In genomic region chr2:91839904-91840868, GRCh38 we compare ENCODE assay signal across 25 cellular contexts.
A peak's percentile ranks its signal among the peaks of the same experiment; 100 is the strongest.
DNase-seq lines count a peak whose midpoint lies in the region; ATAC-seq, FAIRE-seq and TF ChIP-seq lines count a peak whose summit lies in the region.
"Had no signal": no experiment of that assay in that cellular context is flagged by ENCODE, and none has a peak within 500 bp of the region (broad histone marks: within the 10 kb centered on the region; RNA-seq: fewer than 3 reads in every experiment).

No MANE protein-coding gene starts in this region.

- no peak for TF ChIP-seq CTCF in heart left ventricle (IDR thresholded peaks at IDR 0.05)
- TF ChIP-seq CTCF in endothelial cell of umbilical vein (IDR thresholded peaks at IDR 0.05; ENCODE audit: extremely low read depth in 1 of 2, insufficient read depth in 1 of 2, low read depth in 1 of 2, low read length in 2 of 2), result no peak
- TF ChIP-seq CTCF in psoas muscle (IDR thresholded peaks at IDR 0.05), result no peak
- no peak for TF ChIP-seq CTCF in endothelial cell (IDR thresholded peaks at IDR 0.05; ENCODE audit: unreplicated experiment)
- TF ChIP-seq CTCF in brain microvascular endothelial cell (IDR thresholded peaks at IDR 0.05; ENCODE audit: low read depth, low read length, missing control alignments), result no peak

- TF ChIP-seq POLR2A in heart left ventricle (IDR thresholded peaks at IDR 0.05) (no peak), endothelial cell of umbilical vein (IDR thresholded peaks at IDR 0.05; ENCODE audit: low read depth, low read length) (no peak)

- no peak overlapping the region for H2AFZ ChIP-seq in endothelial cell of umbilical vein (ENCODE audit: low read depth, low read length)

- no peak overlapping the region for H3K4me3 Mint-ChIP-seq in endothelial cell (ENCODE audit: unreplicated experiment)
- H3K4me3 Mint-ChIP-seq: activated naive CD8-positive, alpha-beta T cell; mesothelial cell of epicardium; WTC11 had no signal

- POLR2A ChIA-PET in endothelial cell of umbilical vein (lab: Charles Lee), result no interaction called here

- intact Hi-C loops in right cardiac atrium (cut with DNase I) (no loop called here), heart left ventricle (cut with DNase I) (no loop called here), endothelial cell of umbilical vein (cut with micrococcal nuclease) (no loop called here), psoas muscle (cut with DNase I) (no loop called here)

- H3K9me1 ChIP-seq in endothelial cell of umbilical vein (replicated peaks; ENCODE audit: control insufficient read depth, extremely low read depth, insufficient read depth, low read length), result no peaks in the 10 kb centered on the region

- peaks cover 10% of the 10 kb centered on the region for H3K9me3 Mint-ChIP-seq in endothelial cell (ENCODE audit: unreplicated experiment)

- H3K4me3 ChIP-seq in right cardiac atrium (ENCODE audit: low read length), result peak overlapping the region; percentile 69
- peak overlapping the region in 6 of 12 donors; percentile 13 to 39 (median 26) for H3K4me3 ChIP-seq in heart left ventricle
- no peak overlapping the region for H3K4me3 ChIP-seq in endothelial cell of umbilical vein (replicated peaks in 1 of 3; ENCODE audit: insufficient read depth in 1 of 3, low read depth in 1 of 3, low read length in 3 of 3)
- peak overlapping the region; percentile 42 for H3K4me3 ChIP-seq in psoas muscle
- no peak overlapping the region for H3K4me3 ChIP-seq in brain microvascular endothelial cell (ENCODE audit: low read depth, low read length)

- ATAC-seq in right cardiac atrium (no peak), heart left ventricle (no peak), psoas muscle (no peak), HG03097 (IDR thresholded peaks at IDR 0.05; ENCODE audit: low FRiP score, unreplicated experiment) (no peak)
- ATAC-seq: HCT116; left lobe of liver; naive thymus-derived CD8-positive, alpha-beta T cell; WTC11 had no signal

- DNase-seq in right cardiac atrium (peak in 1 of 3 donors; percentile 35), heart left ventricle (no peak), endothelial cell of umbilical vein (ENCODE audit: low read depth, low spot score) (no peak), psoas muscle (no peak), endothelial cell (ENCODE audit: low spot score) (no peak), brain microvascular endothelial cell (no peak), NCI-H2196 treated with DMSO at 0.1 percent for 48 hours (lab: John Stamatoyannopoulos, UW; ENCODE audit: unreplicated experiment) (no peak)
- DNase-seq: activated CD8-positive, alpha-beta memory T cell treated with anti-CD3 and anti-CD28 coated beads, Interleukin-2, amount 50 U/mL, for 4 hours; C1 segment of cervical spinal cord; cerebellar nuclear complex; NCI-H1092 treated with DMSO at 0.1 percent for 48 hours; NCI-H2029; NCI-H345; occipital lobe; SW 1271; trophoblast cell had no signal

- H3K36me3 ChIP-seq in heart left ventricle (no peaks in the 10 kb centered on the region), endothelial cell of umbilical vein (ENCODE audit: control insufficient read depth in 2 of 2, extremely low read depth in 1 of 2, insufficient read depth in 2 of 2, low read length in 2 of 2) (no peaks in the 10 kb centered on the region), psoas muscle (ENCODE audit: insufficient read depth in 1 of 2, low read depth in 1 of 2) (no peaks in the 10 kb centered on the region), brain microvascular endothelial cell (replicated peaks) (no peaks in the 10 kb centered on the region)
- H3K36me3 ChIP-seq: ascending aorta had no signal

- no peaks in the 10 kb centered on the region for H3K4me1 ChIP-seq in right cardiac atrium (ENCODE audit: control insufficient read depth, insufficient read depth, low read length)
- peaks cover 0 to 6% (median 0%) of the 10 kb centered on the region in 12 donors for H3K4me1 ChIP-seq in heart left ventricle
- no peaks in the 10 kb centered on the region for H3K4me1 ChIP-seq in endothelial cell of umbilical vein (ENCODE audit: control insufficient read depth, extremely low read depth, insufficient read depth, low read length)
- H3K4me1 ChIP-seq in psoas muscle, result no peaks in the 10 kb centered on the region
- H3K4me1 ChIP-seq: ascending aorta had no signal

- WGBS in right cardiac atrium, result 14% methylated on average over 62 of the region's 62 CpGs
- WGBS in heart left ventricle, 4 donors, result 13 to 19% (median 16%) methylated on average over 57 to 62 of the region's 62 CpGs
- 13 to 24% (median 18%) methylated on average over 56 to 62 of the region's 62 CpGs for WGBS in psoas muscle, 3 donors

- H3K27ac ChIP-seq in right cardiac atrium (ENCODE audit: low read length), result no peak overlapping the region
- no peak overlapping the region for H3K27ac ChIP-seq in heart left ventricle
- no peak overlapping the region for H3K27ac ChIP-seq in endothelial cell of umbilical vein (ENCODE audit: insufficient read depth, low read depth, low read length)
- no peak overlapping the region for H3K27ac ChIP-seq in psoas muscle
- no peak overlapping the region for H3K27ac ChIP-seq in brain microvascular endothelial cell
- H3K27ac ChIP-seq: ascending aorta, epithelial cell of prostate had no signal

- no peak overlapping the region for H3K27ac Mint-ChIP-seq in endothelial cell (ENCODE audit: unreplicated experiment)
- H3K27ac Mint-ChIP-seq: activated naive CD8-positive, alpha-beta T cell; mesothelial cell of epicardium; naive thymus-derived CD8-positive, alpha-beta T cell; WTC11 had no signal

- H3K4me1 Mint-ChIP-seq in endothelial cell (ENCODE audit: unreplicated experiment), result no peaks in the 10 kb centered on the region
- H3K4me1 Mint-ChIP-seq: mesothelial cell of epicardium, WTC11 had no signal

- H3K9me3 ChIP-seq in right cardiac atrium (ENCODE audit: control insufficient read depth, low read length), result no peaks in the 10 kb centered on the region
- no peaks in the 10 kb centered on the region for H3K9me3 ChIP-seq in heart left ventricle
- no peaks in the 10 kb centered on the region for H3K9me3 ChIP-seq in endothelial cell of umbilical vein (replicated peaks; ENCODE audit: control insufficient read depth, insufficient read depth, low read length)
- no peaks in the 10 kb centered on the region for H3K9me3 ChIP-seq in psoas muscle
- H3K9me3 ChIP-seq: ascending aorta had no signal

- dilution Hi-C loops in endothelial cell of umbilical vein (cut with MboI; ENCODE audit: extremely low pct_ligation_motif_present, low sequenced_read_pairs), result no loop called here

- H3K27me3 ChIP-seq in right cardiac atrium (ENCODE audit: control insufficient read depth, insufficient read depth) (no peaks in the 10 kb centered on the region), heart left ventricle (peaks cover 0 to 30% (median 16%) of the 10 kb centered on the region in 9 donors), endothelial cell of umbilical vein (ENCODE audit: control insufficient read depth in 2 of 2, insufficient read depth in 2 of 2, low read length in 2 of 2) (peaks cover 2 to 7% of the 10 kb centered on the region in 2 experiments), psoas muscle (ENCODE audit: insufficient read depth in 3 of 3, low read length in 2 of 3) (peaks cover 0 to 20% (median 6%) of the 10 kb centered on the region in 3 donors), brain microvascular endothelial cell (replicated peaks) (peaks cover 8% of the 10 kb centered on the region)
- H3K27me3 ChIP-seq: ascending aorta had no signal

- peaks cover 9% of the 10 kb centered on the region for H3K27me3 Mint-ChIP-seq in endothelial cell (ENCODE audit: unreplicated experiment)

- no peak overlapping the region for H3K9ac ChIP-seq in endothelial cell of umbilical vein (replicated peaks; ENCODE audit: extremely low read depth, insufficient read depth, low read length)

- no peak overlapping the region for H3K4me2 ChIP-seq in endothelial cell of umbilical vein (ENCODE audit: insufficient read depth, low read length)

- BruUV-seq in endothelial cell of umbilical vein (replicated peaks; lab: Mats Ljungman, UMichigan), result no TSS peak

- no peaks in the 10 kb centered on the region for H3K79me2 ChIP-seq in endothelial cell of umbilical vein (ENCODE audit: control insufficient read depth, insufficient read depth, low read length)

- in situ Hi-C loops in brain microvascular endothelial cell (cut with HindIII; ENCODE audit: low pct_ligation_motif_present, low sequenced_read_pairs), result no loop called here

- no peaks in the 10 kb centered on the region for H3K36me3 Mint-ChIP-seq in endothelial cell (ENCODE audit: low read depth, unreplicated experiment)
- H3K36me3 Mint-ChIP-seq: activated naive CD8-positive, alpha-beta T cell; mesothelial cell of epicardium; naive thymus-derived CD8-positive, alpha-beta T cell had no signal

- FAIRE-seq in endothelial cell of umbilical vein (lab: Jason Lieb, UNC), result no peak

- CTCF ChIA-PET in endothelial cell of umbilical vein (lab: Charles Lee), result no interaction called here

- no peaks in the 10 kb centered on the region for H4K20me1 ChIP-seq in endothelial cell of umbilical vein (replicated peaks; ENCODE audit: control insufficient read depth, extremely low read depth, insufficient read depth, low read length)

TF ChIP-seq in endothelial cell of umbilical vein, 7 proteins besides CTCF, POLR2A, EP300 and RAD21:
- no peak for TF ChIP-seq GATA2 (IDR thresholded peaks at IDR 0.05; ENCODE audit: insufficient read depth, insufficient read length, low read depth, low read length)
- peak; percentile 88 for TF ChIP-seq EZH2 (IDR thresholded peaks at IDR 0.05; ENCODE audit: borderline replicate concordance, low read depth, low read length, severe bottlenecking)
- TF ChIP-seq MAX (IDR thresholded peaks at IDR 0.05; ENCODE audit: insufficient read depth, insufficient read length), result no peak
- TF ChIP-seq FOS (IDR thresholded peaks at IDR 0.05; ENCODE audit: borderline replicate concordance, insufficient read depth, low read length), result no peak
- TF ChIP-seq MYC (IDR thresholded peaks at IDR 0.05; ENCODE audit: low read depth, low read length), result no peak
- TF ChIP-seq POLR2AphosphoS5 (IDR thresholded peaks at IDR 0.05; ENCODE audit: insufficient read depth, low read depth, low read length), result no peak

Comparison
In these comparisons a context has a peak if more than half of its experiments do, and no peak if none do; other contexts are left out.
1. H3K4me3 ChIP-seq: peak in right cardiac atrium (single experiment) and psoas muscle (single experiment); none in endothelial cell of umbilical vein (0 of 3) and brain microvascular endothelial cell (single experiment).